ENCODE assay signal across 8 cellular contexts in genomic region chrX:79413009-79413408, GRCh38. TPM values are rescaled to one million over a fixed set of nuclear protein-coding genes. Genes with fewer than 3 reads are reported as not detected.
DNase-seq lines count a peak whose midpoint lies in the region; ATAC-seq and TF ChIP-seq lines count a peak whose summit lies in the region.

No MANE protein-coding gene starts in this region.

- no peaks in the 10 kb centered on the region for H3K36me3 Mint-ChIP-seq in T-helper 17 cell (ENCODE audit: low read depth)

- peaks cover 10% of the 10 kb centered on the region for H3K4me1 Mint-ChIP-seq in T-helper 17 cell

- ATAC-seq in T-helper 17 cell (peak; percentile 30), left lobe of liver (no peak)

- H3K27ac Mint-ChIP-seq in T-helper 17 cell: peak overlapping the region; percentile 74

- H3K27me3 Mint-ChIP-seq in T-helper 17 cell: no peaks in the 10 kb centered on the region

- intact Hi-C loops in cardiac septum (cut with DNase I): loop anchor here (10.0 kb wide), 1 partner anchor 858 kb away; no protein-coding TSS in a partner anchor

- H3K4me1 ChIP-seq in cardiac muscle cell (ENCODE audit: low read depth): no peaks in the 10 kb centered on the region

- peak; percentile 41 for TF ChIP-seq CTCF in cardiac muscle cell (IDR thresholded peaks at IDR 0.05; ENCODE audit: low read depth, low read length)

- DNase-seq in cardiac muscle cell (ENCODE audit: low read depth in 1 of 2, low spot score in 1 of 2): peak; percentile 14 to 36
- no peak for DNase-seq in cardiac septum (ENCODE audit: low spot score)
- no peak for DNase-seq in T-helper 17 cell
- peak; percentile 1 for DNase-seq in foreskin melanocyte
- DNase-seq in superior temporal gyrus (ENCODE audit: extremely low spot score): peak; percentile 51
- no peak for DNase-seq in left lobe of liver (ENCODE audit: low spot score)
- no peak for DNase-seq in NCI-H2081 treated with DMSO at 0.1 percent for 48 hours (lab: John Stamatoyannopoulos, UW)
- no peak for DNase-seq in stimulated activated CD4-positive, alpha-beta T cell treated with anti-CD3 and anti-CD28 coated beads, Interleukin-2, amount 100 ng/mL, for 48 hours

- H3K36me3 ChIP-seq in cardiac muscle cell: no peaks in the 10 kb centered on the region

- no peaks in the 10 kb centered on the region for H3K9me3 ChIP-seq in cardiac muscle cell (ENCODE audit: low read depth)
- no peaks in the 10 kb centered on the region for H3K9me3 ChIP-seq in T-helper 17 cell (ENCODE audit: control insufficient read depth, low read length, poor library complexity, severe bottlenecking)

- no peak overlapping the region for H3K27ac ChIP-seq in cardiac muscle cell

- H3K4me3 ChIP-seq in cardiac muscle cell: no peak overlapping the region

- H3K4me3 Mint-ChIP-seq in T-helper 17 cell: peak overlapping the region; percentile 77

- H3K27me3 ChIP-seq in cardiac muscle cell: no peaks in the 10 kb centered on the region

RNA-seq across cellular contexts. Expression of gene ITM2A, which starts 45.9 kb away (rescaled TPM):
- total RNA-seq in cardiac muscle cell: 12.9 and 14.7 TPM in 2 replicates
- 20.8 and 24.1 TPM in 2 replicates for polyA plus RNA-seq in cardiac muscle cell
- 57.8 TPM for total RNA-seq in cardiac septum
- total RNA-seq in T-helper 17 cell: 100 to 1,000 TPM; 194 to 200 TPM
- total RNA-seq in left lobe of liver: 2.2 TPM

Comparison
In these comparisons a context has a peak if more than half of its experiments do, and no peak if none do; other contexts are left out.
1. DNase-seq: peak in cardiac muscle cell (2 of 2), foreskin melanocyte (single experiment) and superior temporal gyrus (single experiment); none in cardiac septum (single experiment), T-helper 17 cell (0 of 3), left lobe of liver (single experiment), NCI-H2081 treated with DMSO at 0.1 percent for 48 hours (single experiment) and stimulated activated CD4-positive, alpha-beta T cell treated with anti-CD3 and anti-CD28 coated beads, Interleukin-2, amount 100 ng/mL, for 48 hours (0 of 2).